Comparison of ENCODE assay signal across 8 cellular contexts in genomic region chr17:63774141-63774981, GRCh38. TPM values are rescaled to one million over a fixed set of nuclear protein-coding genes. Genes with fewer than 3 reads are reported as not detected.
A peak's percentile ranks its signal among the peaks of the same experiment; 100 is the strongest.
DNase-seq lines count a peak whose midpoint lies in the region; ATAC-seq lines count a peak whose summit lies in the region.

Gene DDX42, plus strand, starts transcription at chr17:63774170. Its CDS starts 12,880 bp downstream, at chr17:63787050.

- ATAC-seq in HG03135 (IDR thresholded peaks at IDR 0.05; ENCODE audit: unreplicated experiment) = peak; percentile 10
- ATAC-seq in GM18520 (IDR thresholded peaks at IDR 0.05; ENCODE audit: unreplicated experiment) = no peak

- intact Hi-C loops in cardiac septum (cut with DNase I) (loop anchor here (2.0 to 5.0 kb wide), 2 partner anchors 52 to 152 kb away; partner anchors contain the start of genes FTSJ3, MAP3K3 and PSMC5), posterior cingulate gyrus (cut with DNase I) (loop anchor here (1.0 to 10.0 kb wide), 3 partner anchors 32 to 150 kb away; partner anchors contain the start of genes FTSJ3, MAP3K3 and PSMC5)

- DNase-seq in SHP77 (lab: John Stamatoyannopoulos, UW) = peak; percentile 22 to 44
- DNase-seq in SHP77 treated with DMSO at 0.1 percent for 48 hours (lab: John Stamatoyannopoulos, UW) = no peak
- DNase-seq in OCI-M1 (lab: John Stamatoyannopoulos, UW) = peak; percentile 71
- peak; percentile 83 for DNase-seq in activated naive CD8-positive, alpha-beta T cell treated with anti-CD3 and anti-CD28 coated beads, Interleukin-2, amount 50 U/mL, for 16 hours (ENCODE audit: low read depth, low spot score)
- DNase-seq in cardiac septum (ENCODE audit: low spot score) = peak; percentile 96
- DNase-seq in posterior cingulate gyrus = peak; percentile 42 to 96 (median 86)

RNA-seq across cellular contexts. Expression of gene DDX42, which starts in this region (rescaled TPM):
- 66.1 TPM for total RNA-seq in cardiac septum
